Comparison of ENCODE assay signal across 8 cellular contexts in the genomic region with DNA sequence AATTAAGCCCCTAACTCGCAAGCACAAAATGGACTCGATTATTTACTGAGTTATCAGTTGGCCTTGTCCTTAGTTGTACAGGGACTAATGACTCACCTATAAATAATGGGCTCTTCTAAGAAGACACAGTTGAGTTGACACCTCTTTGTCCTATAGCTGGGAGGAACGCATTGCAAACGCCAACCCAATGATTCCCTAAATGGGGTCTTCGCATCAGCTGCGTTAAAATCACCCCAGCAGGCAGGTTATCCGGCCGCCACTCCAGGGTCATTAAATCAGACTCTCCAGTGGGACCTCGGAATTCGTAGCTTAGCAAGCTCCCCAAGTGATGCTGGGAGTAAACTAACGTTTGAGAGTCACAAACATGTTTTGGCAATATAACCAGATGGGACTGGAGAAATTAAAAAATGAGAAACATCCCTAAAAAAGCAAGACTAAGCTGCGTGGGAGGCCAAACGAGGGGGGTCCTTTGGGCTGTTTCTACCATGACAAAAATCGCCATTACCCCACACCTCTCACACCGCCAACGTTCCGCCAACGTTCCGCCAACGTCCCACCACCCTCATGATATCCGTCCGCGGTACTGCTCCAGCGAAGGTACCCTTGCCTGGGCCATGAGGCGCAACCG. TPM values are rescaled to one million over a fixed set of nuclear protein-coding genes. Genes with fewer than 3 reads are reported as not detected.
DNase-seq lines count a peak whose midpoint lies in the region; ATAC-seq and TF ChIP-seq lines count a peak whose summit lies in the region.

No MANE protein-coding gene starts in this region.

- no peak for TF ChIP-seq CTCF in omental fat pad (IDR thresholded peaks at IDR 0.05)

- no peak for ATAC-seq in activated T-cell treated with anti-CD3 and anti-CD28 coated beads, Interleukin-2, amount 50 U/mL, for 72 hours (replicated peaks in 1 of 2)
- ATAC-seq in omental fat pad (ENCODE audit: low FRiP score): no peak

- no peaks in the 10 kb centered on the region for H3K27me3 Mint-ChIP-seq in activated naive CD4-positive, alpha-beta T cell treated with anti-CD3 and anti-CD28 coated beads for 36 hours (ENCODE audit: low read depth)
- H3K27me3 Mint-ChIP-seq in activated T-cell treated with anti-CD3 and anti-CD28 coated beads, Interleukin-2, amount 50 U/mL, for 72 hours (ENCODE audit: low read depth): no peaks in the 10 kb centered on the region
- H3K27me3 Mint-ChIP-seq in stimulated activated naive CD8-positive, alpha-beta T cell treated with anti-CD3 and anti-CD28 coated beads, Interleukin-15, Interleukin-2, amounts not matched to agents 100 ng/mL and 50 ng/mL, for 24 hours: no peaks in the 10 kb centered on the region

- peak overlapping the region; percentile 99 for H3K4me3 Mint-ChIP-seq in activated naive CD4-positive, alpha-beta T cell treated with anti-CD3 and anti-CD28 coated beads for 36 hours
- H3K4me3 Mint-ChIP-seq in activated T-cell treated with anti-CD3 and anti-CD28 coated beads, Interleukin-2, amount 50 U/mL, for 72 hours: peak overlapping the region; percentile 85
- peak overlapping the region; percentile 98 for H3K4me3 Mint-ChIP-seq in stimulated activated naive CD8-positive, alpha-beta T cell treated with anti-CD3 and anti-CD28 coated beads, Interleukin-15, Interleukin-2, amounts not matched to agents 100 ng/mL and 50 ng/mL, for 24 hours

- DNase-seq in activated naive CD4-positive, alpha-beta T cell treated with anti-CD3 and anti-CD28 coated beads for 36 hours: no peak
- DNase-seq in activated naive CD4-positive, alpha-beta T cell treated with anti-CD3 and anti-CD28 coated beads, Interleukin-2, amount 50 U/mL, for 16 hours: no peak
- DNase-seq in activated T-cell treated with anti-CD3 and anti-CD28 coated beads, Interleukin-2, amount 50 U/mL, for 72 hours: no peak
- DNase-seq in NCI-H774 (lab: John Stamatoyannopoulos, UW) (no peak), omental fat pad (ENCODE audit: low spot score) (no peak), SHP77 treated with DMSO at 0.1 percent for 48 hours (lab: John Stamatoyannopoulos, UW) (no peak)

- CTCF ChIA-PET in activated naive CD4-positive, alpha-beta T cell treated with anti-CD3 and anti-CD28 coated beads for 36 hours (lab: Charles Lee): interaction anchor here (0.7 to 1.9 kb wide), 7 partner anchors 11 to 198 kb away, joined by 3 to 10 read pairs (median 4); no protein-coding TSS in a partner anchor

- no peaks in the 10 kb centered on the region for H3K9me3 Mint-ChIP-seq in activated naive CD4-positive, alpha-beta T cell treated with anti-CD3 and anti-CD28 coated beads for 36 hours
- no peaks in the 10 kb centered on the region for H3K9me3 Mint-ChIP-seq in activated T-cell treated with anti-CD3 and anti-CD28 coated beads, Interleukin-2, amount 50 U/mL, for 72 hours
- H3K9me3 Mint-ChIP-seq in stimulated activated naive CD8-positive, alpha-beta T cell treated with anti-CD3 and anti-CD28 coated beads, Interleukin-15, Interleukin-2, amounts not matched to agents 100 ng/mL and 50 ng/mL, for 24 hours: no peaks in the 10 kb centered on the region

- H3K4me1 Mint-ChIP-seq in activated naive CD4-positive, alpha-beta T cell treated with anti-CD3 and anti-CD28 coated beads for 36 hours (ENCODE audit: low read depth): peaks cover 45% of the 10 kb centered on the region
- peaks cover 51% of the 10 kb centered on the region for H3K4me1 Mint-ChIP-seq in activated T-cell treated with anti-CD3 and anti-CD28 coated beads, Interleukin-2, amount 50 U/mL, for 72 hours (ENCODE audit: low read depth)
- peaks cover 45% of the 10 kb centered on the region for H3K4me1 Mint-ChIP-seq in stimulated activated naive CD8-positive, alpha-beta T cell treated with anti-CD3 and anti-CD28 coated beads, Interleukin-15, Interleukin-2, amounts not matched to agents 100 ng/mL and 50 ng/mL, for 24 hours (ENCODE audit: low read depth)

- intact Hi-C loops in activated naive CD4-positive, alpha-beta T cell treated with anti-CD3 and anti-CD28 coated beads for 36 hours (cut with micrococcal nuclease): loop anchor here (5.0 kb wide), 1 partner anchor 1145 kb away; no protein-coding TSS in a partner anchor

- H3K36me3 Mint-ChIP-seq in activated naive CD4-positive, alpha-beta T cell treated with anti-CD3 and anti-CD28 coated beads for 36 hours (ENCODE audit: low read depth): peaks cover 33% of the 10 kb centered on the region
- H3K36me3 Mint-ChIP-seq in activated T-cell treated with anti-CD3 and anti-CD28 coated beads, Interleukin-2, amount 50 U/mL, for 72 hours (ENCODE audit: insufficient read depth in 2 of 2): peaks cover 14 to 36% of the 10 kb centered on the region in 2 donors
- H3K36me3 Mint-ChIP-seq in stimulated activated naive CD8-positive, alpha-beta T cell treated with anti-CD3 and anti-CD28 coated beads, Interleukin-15, Interleukin-2, amounts not matched to agents 100 ng/mL and 50 ng/mL, for 24 hours (ENCODE audit: low read depth): peaks cover 39% of the 10 kb centered on the region

- peak overlapping the region; percentile 98 for H3K27ac Mint-ChIP-seq in activated naive CD4-positive, alpha-beta T cell treated with anti-CD3 and anti-CD28 coated beads for 36 hours
- peak overlapping the region; percentile 96 for H3K27ac Mint-ChIP-seq in activated T-cell treated with anti-CD3 and anti-CD28 coated beads, Interleukin-2, amount 50 U/mL, for 72 hours
- H3K27ac Mint-ChIP-seq in stimulated activated naive CD8-positive, alpha-beta T cell treated with anti-CD3 and anti-CD28 coated beads, Interleukin-15, Interleukin-2, amounts not matched to agents 100 ng/mL and 50 ng/mL, for 24 hours: peak overlapping the region; percentile 99

- peak overlapping the region; percentile 82 for H3K4me3 ChIP-seq in iPS-18c (ENCODE audit: insufficient read depth, low read depth, low read length)

- no peaks in the 10 kb centered on the region for H3K9me3 ChIP-seq in iPS-18c (ENCODE audit: control insufficient read depth, insufficient read depth, low read length)

RNA-seq across cellular contexts. Expression of a gene that starts 0.9 kb away (rescaled TPM):
- 100 to 1,000 TPM in 1 of 2 experiments, 10 to 100 TPM in 1; 95.2 to 102 TPM for total RNA-seq in activated naive CD4-positive, alpha-beta T cell treated with anti-CD3 and anti-CD28 coated beads for 36 hours
- total RNA-seq in activated T-cell treated with anti-CD3 and anti-CD28 coated beads, Interleukin-2, amount 50 U/mL, for 72 hours: 100 to 1,000 TPM; 214 to 237 TPM
- total RNA-seq in omental fat pad: 100 to 1,000 TPM; 144 to 255 (median 168) TPM

RNA-seq across cellular contexts. Expression of a gene that starts 9.6 kb away (rescaled TPM):
- 1 to 10 TPM; 2.4 to 3.3 TPM for total RNA-seq in activated naive CD4-positive, alpha-beta T cell treated with anti-CD3 and anti-CD28 coated beads for 36 hours
- total RNA-seq in activated T-cell treated with anti-CD3 and anti-CD28 coated beads, Interleukin-2, amount 50 U/mL, for 72 hours: 10 to 100 TPM; 11.7 to 14.2 TPM
- total RNA-seq in omental fat pad: 10 to 100 TPM; 43.8 to 61.8 (median 49.7) TPM

RNA-seq across cellular contexts. Expression of a gene that starts 54.1 kb away (rescaled TPM):
- 10 to 100 TPM; 61.6 to 63.0 TPM for total RNA-seq in activated naive CD4-positive, alpha-beta T cell treated with anti-CD3 and anti-CD28 coated beads for 36 hours
- total RNA-seq in activated T-cell treated with anti-CD3 and anti-CD28 coated beads, Interleukin-2, amount 50 U/mL, for 72 hours: 10 to 100 TPM; 47.0 to 62.3 TPM
- 10 to 100 TPM; 16.0 to 28.9 (median 24.1) TPM for total RNA-seq in omental fat pad
